ENCODE assay signal across 9 cellular contexts in genomic region chr17:47810901-47811635, GRCh38. TPM values are rescaled to one million over a fixed set of nuclear protein-coding genes. Genes with fewer than 3 reads are reported as not detected.
DNase-seq lines count a peak whose midpoint lies in the region; ATAC-seq, FAIRE-seq and TF ChIP-seq lines count a peak whose summit lies in the region.
"Had no signal": no experiment of that assay in that cellular context is flagged by ENCODE, and none has a peak within 500 bp of the region (broad histone marks: within the 10 kb centered on the region; RNA-seq: fewer than 3 reads in every experiment).

No MANE protein-coding gene starts in this region.

- no peaks in the 10 kb centered on the region for H3K9me3 Mint-ChIP-seq in Caco-2 (ENCODE audit: unreplicated experiment)
- no peaks in the 10 kb centered on the region for H3K9me3 Mint-ChIP-seq in endodermal cell

- TSS peak; percentile 87 for BruUV-seq in Caco-2 (replicated peaks; lab: Mats Ljungman, UMichigan)
- no TSS peak for BruUV-seq in PC-3 (replicated peaks; lab: Mats Ljungman, UMichigan)

- peak overlapping the region; percentile 46 for H3K27ac ChIP-seq in PC-3 (ENCODE audit: low read length)
- H3K27ac ChIP-seq in endodermal cell (ENCODE audit: low read depth, low read length): no peak overlapping the region
- peak overlapping the region; percentile 52 to 79 (median 68) for H3K27ac ChIP-seq in pancreas

- FAIRE-seq in pancreas (lab: Jason Lieb, UNC): no peak

- H3K79me2 ChIP-seq in PC-3 (ENCODE audit: low read length): no peaks in the 10 kb centered on the region

- H2AFZ ChIP-seq in PC-3 (ENCODE audit: low read length): no peak overlapping the region

- H3K27me3 ChIP-seq in Caco-2 (replicated peaks; ENCODE audit: control insufficient read depth, insufficient read depth, low read length) (no peaks in the 10 kb centered on the region), PC-3 (ENCODE audit: low read length) (no peaks in the 10 kb centered on the region), endodermal cell (ENCODE audit: control insufficient read depth, insufficient read depth, low read length, poor library complexity, severe bottlenecking) (no peaks in the 10 kb centered on the region), pancreas (no peaks in the 10 kb centered on the region)

- H3K4me1 ChIP-seq in Caco-2: peaks cover 36% of the 10 kb centered on the region
- H3K4me1 ChIP-seq in PC-3 (ENCODE audit: insufficient read depth, low read length): peaks cover 23% of the 10 kb centered on the region
- H3K4me1 ChIP-seq in endodermal cell (ENCODE audit: control insufficient read depth, insufficient read depth, low read length): no peaks in the 10 kb centered on the region
- peaks cover 28 to 36% (median 35%) of the 10 kb centered on the region in 3 donors for H3K4me1 ChIP-seq in pancreas

- peak overlapping the region; percentile 56 for H3K4me3 Mint-ChIP-seq in Caco-2 (ENCODE audit: unreplicated experiment)
- H3K4me3 Mint-ChIP-seq in endodermal cell: no peak overlapping the region

- peak overlapping the region; percentile 93 for H3K27ac Mint-ChIP-seq in Caco-2 (ENCODE audit: unreplicated experiment)
- H3K27ac Mint-ChIP-seq in endodermal cell: peak overlapping the region; percentile 13

- H3K4me3 ChIP-seq in Caco-2 (ENCODE audit: low read depth, low read length): no peak overlapping the region
- no peak overlapping the region for H3K4me3 ChIP-seq in PC-3 (ENCODE audit: low read length)
- H3K4me3 ChIP-seq in endodermal cell (ENCODE audit: low read length): no peak overlapping the region
- H3K4me3 ChIP-seq in pancreas: no peak overlapping the region

- intact Hi-C loops in Caco-2 (cut with micrococcal nuclease; ENCODE audit: unreplicated experiment): loop anchor here (1.0 kb wide), 4 partner anchors 10 to 84 kb away; partner anchors contain the start of genes LRRC46, MRPL10, OSBPL7 and SCRN2
- intact Hi-C loops in PC-3 (cut with micrococcal nuclease): loop anchor here (1.0 kb wide), 1 partner anchor 10 kb away; the partner anchor contains the start of gene OSBPL7
- intact Hi-C loops in pancreas (cut with DNase I): no loop called here

- peaks cover 20% of the 10 kb centered on the region for H4K20me1 ChIP-seq in PC-3 (ENCODE audit: low read length)

- H3K9ac ChIP-seq in PC-3 (ENCODE audit: low read length) (no peak overlapping the region), endodermal cell (ENCODE audit: extremely low read depth, low read length, poor library complexity, severe bottlenecking) (no peak overlapping the region)

- H3K36me3 ChIP-seq in Caco-2 (ENCODE audit: control insufficient read depth, insufficient read depth, low read length) (peaks cover 12% of the 10 kb centered on the region; the same call in 1 of the 2 replicates), PC-3 (ENCODE audit: low read depth, low read length) (peaks cover 37% of the 10 kb centered on the region), endodermal cell (ENCODE audit: control insufficient read depth, insufficient read depth, low read length) (peaks cover 15% of the 10 kb centered on the region), pancreas (peaks cover 0 to 39% (median 11%) of the 10 kb centered on the region in 3 donors)

- 80 to 94% methylated on average over 3 to 9 of the region's 9 CpGs for WGBS in endodermal cell (ENCODE audit: insufficient coverage in 1 of 2, insufficient read length in 1 of 2), 2 experiments
- 23 to 27% methylated on average over 9 of the region's 9 CpGs for WGBS in pancreas, 2 donors

- CTCF ChIA-PET in Caco-2 (lab: Charles Lee): interaction anchor here (1.0 to 2.0 kb wide), 6 partner anchors 11 to 161 kb away, joined by 4 to 20 read pairs (median 7); partner anchors contain the start of genes KPNB1, LRRC46, MRPL10 and OSBPL7
- CTCF ChIA-PET in PC-3 (lab: Charles Lee): interaction anchor here (0.6 kb wide), 1 partner anchor 32 kb away, joined by 3 read pairs; no protein-coding TSS in a partner anchor

- DNase-seq in Caco-2: peak in 1 of 2 experiments; percentile 48
- no peak for DNase-seq in PC-3
- peak; percentile 39 for DNase-seq in endodermal cell
- peak in 4 of 6 donors; percentile 39 to 69 (median 52) for DNase-seq in pancreas
- no peak for DNase-seq in GOT3 (lab: John Stamatoyannopoulos, UW)
- no peak for DNase-seq in NCI-H446 treated with DMSO at 0.1 percent for 48 hours (lab: John Stamatoyannopoulos, UW)
- DNase-seq: activated CD4-positive, alpha-beta T cell treated with anti-CD3 and anti-CD28 coated beads, Interleukin-2, amount 50 U/mL, for 4 hours had no signal

- H3K36me3 Mint-ChIP-seq in Caco-2 (ENCODE audit: insufficient read depth, unreplicated experiment): peaks cover 36% of the 10 kb centered on the region
- peaks cover 25% of the 10 kb centered on the region for H3K36me3 Mint-ChIP-seq in endodermal cell (ENCODE audit: low read depth)

- POLR2A ChIA-PET in Caco-2 (lab: Charles Lee) (interaction anchor here (0.6 to 1.3 kb wide), 4 partner anchors 20 to 123 kb away, joined by 3 to 25 read pairs (median 4); partner anchors contain the start of genes LRRC46 and MRPL10), PC-3 (lab: Charles Lee; ENCODE audit: unreplicated experiment) (no interaction called here)

- TF ChIP-seq CTCF in Caco-2 (IDR thresholded peaks at IDR 0.05; ENCODE audit: insufficient read depth in 1 of 2, low read depth in 1 of 2, low read length in 1 of 2, severe bottlenecking in 1 of 2, unreplicated experiment in 1 of 2) (no peak), PC-3 (conservative IDR thresholded peaks at IDR 0.05; ENCODE audit: low read depth, low read length) (no peak), endodermal cell (conservative IDR thresholded peaks at IDR 0.05) (no peak), pancreas (IDR thresholded peaks at IDR 0.05) (no peak)

- H3K27me3 Mint-ChIP-seq in Caco-2 (ENCODE audit: insufficient read depth, unreplicated experiment): no peaks in the 10 kb centered on the region
- no peaks in the 10 kb centered on the region for H3K27me3 Mint-ChIP-seq in endodermal cell (ENCODE audit: insufficient read depth)

- no peaks in the 10 kb centered on the region for H3K9me2 ChIP-seq in PC-3 (replicated peaks; ENCODE audit: low read length)

- peaks cover 36% of the 10 kb centered on the region for H3K4me1 Mint-ChIP-seq in Caco-2 (ENCODE audit: low read depth, unreplicated experiment)
- H3K4me1 Mint-ChIP-seq in endodermal cell: peaks cover 2% of the 10 kb centered on the region

- peak overlapping the region; percentile 10; the same call in 1 of the 2 replicates for H3K4me2 ChIP-seq in PC-3 (ENCODE audit: low read length)

- ATAC-seq in PC-3: no peak
- ATAC-seq in pancreas: peak; percentile 3 to 27 (median 10)
- ATAC-seq in HG02798 (IDR thresholded peaks at IDR 0.05; ENCODE audit: poor library complexity, unreplicated experiment): no peak
- no peak for ATAC-seq in GM18861 (IDR thresholded peaks at IDR 0.05; ENCODE audit: unreplicated experiment)

- H3K9me3 ChIP-seq in Caco-2: no peaks in the 10 kb centered on the region
- H3K9me3 ChIP-seq in PC-3 (ENCODE audit: low read length): no peaks in the 10 kb centered on the region
- no peaks in the 10 kb centered on the region for H3K9me3 ChIP-seq in endodermal cell (ENCODE audit: control insufficient read depth, low read length)
- no peaks in the 10 kb centered on the region for H3K9me3 ChIP-seq in pancreas

- H3F3A ChIP-seq in PC-3 (ENCODE audit: low read length, unreplicated experiment): no peaks in the 10 kb centered on the region

RNA-seq across cellular contexts. Expression of gene OSBPL7, which starts 10.5 kb away (rescaled TPM):
- total RNA-seq in Caco-2 (2022) (46.8 and 48.3 TPM in 2 replicates), PC-3 (2014; rRNA removed) (18.4 and 22.1 TPM in 2 replicates), endodermal cell (10 to 100 TPM; 11.4 to 15.5 TPM), pancreas (10 to 100 TPM in 3 of 6 donors, 1 to 10 TPM in 3; 8.4 to 20.2 (median 11.3) TPM)
- polyA plus RNA-seq in endodermal cell (2013, experiment 1 of 2): 15.6 TPM
- polyA plus RNA-seq in endodermal cell (2013, experiment 2 of 2): 11.0 TPM
- 10 to 100 TPM; 23.3 to 34.7 TPM for polyA plus RNA-seq in pancreas

RNA-seq across cellular contexts. Expression of gene MRPL10, which starts 20.3 kb away (rescaled TPM):
- 159 and 162 TPM in 2 replicates for total RNA-seq in Caco-2 (2022)
- total RNA-seq in PC-3 (2014; rRNA removed): 54.5 and 74.2 TPM in 2 replicates
- total RNA-seq in endodermal cell: 10 to 100 TPM; 56.3 to 65.3 TPM
- polyA plus RNA-seq in endodermal cell (2013, experiment 1 of 2): 85.0 TPM
- 67.6 TPM for polyA plus RNA-seq in endodermal cell (2013, experiment 2 of 2)
- 10 to 100 TPM; 16.8 to 35.2 (median 25.1) TPM for total RNA-seq in pancreas
- 10 to 100 TPM; 18.3 to 23.2 TPM for polyA plus RNA-seq in pancreas

RNA-seq across cellular contexts. Expression of gene LRRC46, which starts 20.4 kb away (rescaled TPM):
- total RNA-seq in Caco-2 (2022): 1.4 and 2.3 TPM in 2 replicates
- 0.44 and 1.2 TPM in 2 replicates for total RNA-seq in PC-3 (2014; rRNA removed)
- under 1 TPM; 0.73 to 0.82 TPM for total RNA-seq in endodermal cell
- polyA plus RNA-seq in endodermal cell (2013, experiment 1 of 2): 1.2 TPM
- 1.5 TPM for polyA plus RNA-seq in endodermal cell (2013, experiment 2 of 2)
- total RNA-seq in pancreas: under 1 TPM; 0.14 to 0.66 (median 0.38) TPM
- 1 to 10 TPM in 1 of 2 donors, under 1 TPM in 1; 0.73 to 1.8 TPM for polyA plus RNA-seq in pancreas

RNA-seq across cellular contexts. Expression of gene SCRN2, which starts 30.0 kb away (rescaled TPM):
- total RNA-seq in Caco-2 (2022): 73.6 and 80.8 TPM in 2 replicates
- 44.0 and 47.9 TPM in 2 replicates for total RNA-seq in PC-3 (2014; rRNA removed)
- total RNA-seq in endodermal cell: 10 to 100 TPM; 54.5 to 71.9 TPM
- 50.1 TPM for polyA plus RNA-seq in endodermal cell (2013, experiment 1 of 2)
- 44.5 TPM for polyA plus RNA-seq in endodermal cell (2013, experiment 2 of 2)
- 10 to 100 TPM; 12.6 to 24.3 (median 19.0) TPM for total RNA-seq in pancreas
- 10 to 100 TPM; 50.4 to 56.1 TPM for polyA plus RNA-seq in pancreas

RNA-seq across cellular contexts. Expression of gene SP6, which starts 39.9 kb away (rescaled TPM):
- total RNA-seq in Caco-2 (2022) (20.6 and 25.0 TPM in 2 replicates), PC-3 (2014; rRNA removed) (3.1 and 3.9 TPM in 2 replicates), endodermal cell (1 to 10 TPM; 3.1 to 3.7 TPM), pancreas (under 1 TPM; 0.12 to 0.56 (median 0.22) TPM)
- 2.6 TPM for polyA plus RNA-seq in endodermal cell (2013, experiment 1 of 2)
- 2.6 TPM for polyA plus RNA-seq in endodermal cell (2013, experiment 2 of 2)
- under 1 TPM; 0.16 to 0.27 TPM for polyA plus RNA-seq in pancreas

Comparison
In these comparisons a context has a peak if more than half of its experiments do, and no peak if none do; other contexts are left out.
1. DNase-seq: peak in endodermal cell (single experiment) and pancreas (4 of 6); none in PC-3 (single experiment), GOT3 (single experiment) and NCI-H446 treated with DMSO at 0.1 percent for 48 hours (single experiment).
2. ATAC-seq: peak in pancreas (4 of 4); none in PC-3 (single experiment), HG02798 (single experiment) and GM18861 (single experiment).
3. intact Hi-C loops: an anchor here in Caco-2 (1.0 kb wide) and PC-3 (1.0 kb wide); none called in pancreas.